In the genomic region with DNA sequence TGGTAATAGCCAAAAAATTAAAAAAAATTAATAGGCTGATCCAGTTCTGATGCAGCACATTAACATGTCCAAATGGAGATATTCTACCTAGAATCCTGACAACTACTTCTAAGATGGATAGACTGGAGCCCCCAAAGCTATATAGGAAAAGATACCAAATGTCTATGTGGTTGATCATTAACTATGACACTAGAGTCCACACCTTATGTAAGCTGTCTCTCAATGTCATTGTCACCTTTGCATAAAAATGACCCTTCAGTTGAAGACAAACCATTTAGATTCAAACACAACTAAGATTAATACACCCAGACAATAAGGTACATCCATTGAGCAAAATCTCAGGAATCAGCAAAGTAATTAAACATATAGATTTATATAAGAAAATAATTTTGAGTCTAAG, we compare ENCODE assay signal across 26 cellular contexts.
"Had no signal": no experiment of that assay in that cellular context is flagged by ENCODE, and none has a peak within 500 bp of the region (broad histone marks: within the 10 kb centered on the region; RNA-seq: fewer than 3 reads in every experiment).

No MANE protein-coding gene starts in this region.

- H3K36me3 ChIP-seq: esophagus squamous epithelium, gastrocnemius medialis, heart right ventricle, left lung, lower lobe of right lung had no signal

- H3K27me3 ChIP-seq: dorsolateral prefrontal cortex, esophagus squamous epithelium, gastrocnemius medialis, heart right ventricle, left lung had no signal

- FAIRE-seq: colon, endometrium, islet of Langerhans, keratinocyte had no signal

- H3K9me3 ChIP-seq: esophagus squamous epithelium, gastrocnemius medialis, heart right ventricle, left lung, lower lobe of right lung had no signal

- DNase-seq: dermis blood vessel endothelial cell; dorsolateral prefrontal cortex; effector CD4-positive, alpha-beta T cell; effector memory CD4-positive, alpha-beta T cell; erythroblast; esophagus squamous epithelium; foreskin fibroblast; foreskin melanocyte; gastrocnemius medialis; glutamatergic neuron; head of caudate nucleus; heart right ventricle; hippocampal formation; left cardiac atrium; left lung; left ventricle myocardium superior; lower lobe of right lung; mesenchymal stem cell; midbrain had no signal

- H3K27ac ChIP-seq: coronary artery, dorsolateral prefrontal cortex, epithelial cell of prostate, esophagus squamous epithelium, gastrocnemius medialis, heart right ventricle, left lung, lower lobe of right lung had no signal

- ATAC-seq: esophagus mucosa, gastrocnemius medialis, heart right ventricle, left cardiac atrium, left lung, left ventricle myocardium superior, lower lobe of right lung had no signal

- H3K4me3 ChIP-seq: coronary artery, dorsolateral prefrontal cortex, esophagus squamous epithelium, gastrocnemius medialis, heart right ventricle, left lung, lower lobe of right lung had no signal

- H3K4me1 ChIP-seq: esophagus squamous epithelium, gastrocnemius medialis, heart right ventricle, left lung, lower lobe of right lung had no signal
